7 cellular contexts compared by ENCODE assay signal in the genomic region with DNA sequence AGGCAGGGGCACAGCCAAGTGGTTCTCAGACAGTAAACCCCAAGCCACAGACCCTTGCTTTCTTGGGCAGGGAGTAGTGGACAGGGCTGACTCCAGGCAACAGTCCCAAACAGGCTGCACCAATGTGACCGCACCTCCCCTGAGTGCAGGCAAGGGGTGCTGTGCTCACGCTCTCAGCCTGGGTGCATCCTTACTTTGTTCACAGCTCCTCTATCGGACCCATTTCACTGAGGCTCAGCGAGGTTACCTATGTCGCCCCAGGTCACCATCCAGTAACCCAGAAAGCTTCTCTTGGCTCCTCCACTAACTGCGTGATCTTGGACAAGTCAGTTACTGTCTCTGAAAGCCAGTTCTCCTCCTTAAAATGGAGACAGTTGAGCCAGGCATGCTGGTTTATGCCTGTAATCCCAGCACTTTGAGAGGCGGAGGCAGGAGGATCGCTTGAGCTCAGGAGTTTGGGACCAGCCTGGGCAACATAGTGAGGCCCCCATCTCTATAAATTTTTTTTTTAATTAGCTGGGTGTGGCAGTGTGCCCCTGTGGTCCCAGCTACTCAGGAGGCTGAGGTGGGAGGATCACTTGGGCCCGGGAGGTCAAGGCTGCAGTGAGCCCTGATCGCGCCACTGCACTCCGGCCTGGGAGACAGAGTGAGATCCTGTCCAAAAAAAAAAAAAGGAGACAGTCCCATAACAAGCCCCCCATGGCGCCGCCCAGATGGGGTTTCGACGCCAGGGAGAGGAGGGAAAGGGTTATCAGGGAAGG. TPM values are rescaled to one million over a fixed set of nuclear protein-coding genes. Genes with fewer than 3 reads are reported as not detected.
DNase-seq lines count a peak whose midpoint lies in the region; ATAC-seq and TF ChIP-seq lines count a peak whose summit lies in the region.

No MANE protein-coding gene starts in this region.

- ATAC-seq in WTC11 (no peak), right cardiac atrium (no peak)

- TF ChIP-seq CTCF in HFFc6 (IDR thresholded peaks at IDR 0.05) = no peak
- no peak for TF ChIP-seq CTCF in WTC11 (IDR thresholded peaks at IDR 0.05)
- TF ChIP-seq CTCF in spleen (IDR thresholded peaks at IDR 0.05 in 8 of 11, conservative IDR thresholded peaks at IDR 0.05 in 3 of 11) = no peak

- H3K9me3 ChIP-seq in right cardiac atrium (ENCODE audit: control insufficient read depth, low read length) (no peaks in the 10 kb centered on the region), spleen (no peaks in the 10 kb centered on the region)

- H3K27ac ChIP-seq in right cardiac atrium (ENCODE audit: low read length) (no peak overlapping the region), spleen (peak overlapping the region in 7 of 8 donors; percentile 55 to 93 (median 85))

- POLR2A ChIA-PET in WTC11 (lab: Charles Lee) = interaction anchor here (0.7 to 1.6 kb wide), 3 partner anchors 90 to 189 kb away, joined by 3 read pairs; no protein-coding TSS in a partner anchor

- H3K27me3 ChIP-seq in right cardiac atrium (ENCODE audit: control insufficient read depth, insufficient read depth) = no peaks in the 10 kb centered on the region
- H3K27me3 ChIP-seq in spleen (replicated peaks in 1 of 7) = peaks cover 0 to 3% (median 0%) of the 10 kb centered on the region in 7 donors

- H3K4me3 ChIP-seq in right cardiac atrium (ENCODE audit: low read length) (peak overlapping the region; percentile 50), spleen (peak overlapping the region; percentile 74 to 99 (median 93))

- H3K36me3 Mint-ChIP-seq in HFFc6 (ENCODE audit: low read depth) (peaks cover 19% of the 10 kb centered on the region), WTC11 (peaks cover 6% of the 10 kb centered on the region)

- H3K27ac Mint-ChIP-seq in HFFc6 = peak overlapping the region; percentile 55
- H3K27ac Mint-ChIP-seq in WTC11 = 0 out of 2 replicates have a peak overlapping the region, but pooled peaks have one; percentile 8

- no peak for TF ChIP-seq POLR2A in spleen (IDR thresholded peaks at IDR 0.05)

- WGBS in right cardiac atrium = 49% methylated on average over 16 of the region's 16 CpGs
- WGBS in spleen, 5 donors = 55 to 66% (median 57%) methylated on average over 15 to 16 of the region's 16 CpGs

- peaks cover 4 to 29% (median 24%) of the 10 kb centered on the region in 6 donors for H3K36me3 ChIP-seq in spleen

- in situ Hi-C loops in G401 (cut with HindIII; ENCODE audit: low sequenced_read_pairs) = loop anchor here (25.0 kb wide), 1 partner anchor 88 kb away; a partner anchor contains a TSS

- intact Hi-C loops in right cardiac atrium (cut with DNase I) (no loop called here), spleen (cut with DNase I; ENCODE audit: low total_unique reads) (no loop called here)

- CTCF ChIA-PET in WTC11 (lab: Charles Lee) = interaction anchor here (0.6 to 1.9 kb wide), 27 partner anchors 8 to 1784 kb away, joined by 3 to 12 read pairs (median 4); a partner anchor contains a TSS

- H3K4me1 ChIP-seq in right cardiac atrium (ENCODE audit: control insufficient read depth, insufficient read depth, low read length) (no peaks in the 10 kb centered on the region), spleen (peaks cover 7 to 33% (median 18%) of the 10 kb centered on the region in 6 donors)

- H3K4me1 Mint-ChIP-seq in HFFc6 (ENCODE audit: low read depth) = no peaks in the 10 kb centered on the region
- H3K4me1 Mint-ChIP-seq in WTC11 = no peaks in the 10 kb centered on the region; the same call in 1 of the 2 replicates

- H3K9me3 Mint-ChIP-seq in HFFc6 (peaks cover 9% of the 10 kb centered on the region; the same call in 1 of the 2 replicates), WTC11 (no peaks in the 10 kb centered on the region)

- DNase-seq in HFFc6 (no peak), WTC11 (ENCODE audit: low spot score) (no peak), right cardiac atrium (peak in 1 of 3 donors; percentile 10), spleen (no peak), G401 (ENCODE audit: low spot score) (no peak), NCI-H2081 (lab: John Stamatoyannopoulos, UW) (no peak), dermis blood vessel endothelial cell (no peak)

- peak overlapping the region; percentile 90 for H3K4me3 Mint-ChIP-seq in HFFc6
- H3K4me3 Mint-ChIP-seq in WTC11 = peak overlapping the region; percentile 78

- H3K27me3 Mint-ChIP-seq in HFFc6 (ENCODE audit: insufficient read depth) = peaks cover 28% of the 10 kb centered on the region
- peaks cover 48% of the 10 kb centered on the region for H3K27me3 Mint-ChIP-seq in WTC11 (ENCODE audit: low read depth)

TF ChIP-seq in WTC11, 78 proteins besides CTCF, POLR2A, EP300 and RAD21:
- TF ChIP-seq, protein P1, sequence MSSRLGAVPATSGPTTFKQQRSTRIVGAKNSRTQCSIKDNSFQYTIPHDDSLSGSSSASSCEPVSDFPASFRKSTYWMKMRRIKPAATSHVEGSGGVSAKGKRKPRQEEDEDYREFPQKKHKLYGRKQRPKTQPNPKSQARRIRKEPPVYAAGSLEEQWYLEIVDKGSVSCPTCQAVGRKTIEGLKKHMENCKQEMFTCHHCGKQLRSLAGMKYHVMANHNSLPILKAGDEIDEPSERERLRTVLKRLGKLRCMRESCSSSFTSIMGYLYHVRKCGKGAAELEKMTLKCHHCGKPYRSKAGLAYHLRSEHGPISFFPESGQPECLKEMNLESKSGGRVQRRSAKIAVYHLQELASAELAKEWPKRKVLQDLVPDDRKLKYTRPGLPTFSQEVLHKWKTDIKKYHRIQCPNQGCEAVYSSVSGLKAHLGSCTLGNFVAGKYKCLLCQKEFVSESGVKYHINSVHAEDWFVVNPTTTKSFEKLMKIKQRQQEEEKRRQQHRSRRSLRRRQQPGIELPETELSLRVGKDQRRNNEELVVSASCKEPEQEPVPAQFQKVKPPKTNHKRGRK (CRISPR knock-in tag; IDR thresholded peaks at IDR 0.05; ENCODE audit: borderline replicate concordance) = no peak
- TF ChIP-seq, protein P2, sequence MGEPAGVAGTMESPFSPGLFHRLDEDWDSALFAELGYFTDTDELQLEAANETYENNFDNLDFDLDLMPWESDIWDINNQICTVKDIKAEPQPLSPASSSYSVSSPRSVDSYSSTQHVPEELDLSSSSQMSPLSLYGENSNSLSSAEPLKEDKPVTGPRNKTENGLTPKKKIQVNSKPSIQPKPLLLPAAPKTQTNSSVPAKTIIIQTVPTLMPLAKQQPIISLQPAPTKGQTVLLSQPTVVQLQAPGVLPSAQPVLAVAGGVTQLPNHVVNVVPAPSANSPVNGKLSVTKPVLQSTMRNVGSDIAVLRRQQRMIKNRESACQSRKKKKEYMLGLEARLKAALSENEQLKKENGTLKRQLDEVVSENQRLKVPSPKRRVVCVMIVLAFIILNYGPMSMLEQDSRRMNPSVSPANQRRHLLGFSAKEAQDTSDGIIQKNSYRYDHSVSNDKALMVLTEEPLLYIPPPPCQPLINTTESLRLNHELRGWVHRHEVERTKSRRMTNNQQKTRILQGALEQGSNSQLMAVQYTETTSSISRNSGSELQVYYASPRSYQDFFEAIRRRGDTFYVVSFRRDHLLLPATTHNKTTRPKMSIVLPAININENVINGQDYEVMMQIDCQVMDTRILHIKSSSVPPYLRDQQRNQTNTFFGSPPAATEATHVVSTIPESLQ (CRISPR knock-in tag; IDR thresholded peaks at IDR 0.05) = no peak

RNA-seq across cellular contexts. Expression of a gene that starts 0.8 kb away (rescaled TPM):
- 10 to 100 TPM; 35.8 to 44.5 (median 40.5) TPM for total RNA-seq in HFFc6 (2021; fragmentation: NEBNext Ultra II Directional; extraction: Animal tissue kit (Norgen Biotek cat#: 25700))
- 6.3 to 8.0 TPM (median 7.5 TPM) in 3 replicates for total RNA-seq in WTC11 (2021)
- 10 to 100 TPM; 27.0 to 38.4 (median 28.9) TPM for total RNA-seq in right cardiac atrium
- 11.5 TPM for polyA plus RNA-seq in right cardiac atrium
- 10 to 100 TPM; 25.8 to 40.3 (median 34.0) TPM for total RNA-seq in spleen
- polyA plus RNA-seq in spleen = 10 to 100 TPM in 1 of 3 donors, 1 to 10 TPM in 2; 7.9 to 10.5 (median 9.0) TPM
- 6.9 and 10.1 TPM in 2 replicates for total RNA-seq in G401 (2014; rRNA removed; shearing (Covaris generic))
- total RNA-seq in dermis blood vessel endothelial cell = 12.3 and 22.7 TPM in 2 replicates
